ENCODE assay signal across 14 cellular contexts in genomic region chr2:159637988-159638501, GRCh38. TPM values are rescaled to one million over a fixed set of nuclear protein-coding genes. Genes with fewer than 3 reads are reported as not detected.
DNase-seq lines count a peak whose midpoint lies in the region; ATAC-seq, FAIRE-seq and TF ChIP-seq lines count a peak whose summit lies in the region.
"Had no signal": no experiment of that assay in that cellular context is flagged by ENCODE, and none has a peak within 500 bp of the region (broad histone marks: within the 10 kb centered on the region; RNA-seq: fewer than 3 reads in every experiment).

No MANE protein-coding gene starts in this region.

- intact Hi-C loops in posterior vena cava (cut with DNase I), result no loop called here

- POLR2A ChIA-PET in A549 (lab: Yijun Ruan, JAX), result interaction anchor here (1.1 to 2.5 kb wide), 3 partner anchors 23 to 351 kb away, joined by 3 to 20 read pairs (median 9); partner anchors contain the start of genes MARCHF7 and WDSUB1

- peaks cover 24% of the 10 kb centered on the region for H3K4me1 ChIP-seq in A549
- H3K4me1 ChIP-seq: colonic mucosa had no signal

- peak; percentile 90 to 97 for ATAC-seq in A549
- ATAC-seq in stimulated activated effector memory CD8-positive, alpha-beta T cell treated with anti-CD3 and anti-CD28 coated beads, Interleukin-12 subunit alpha, Interleukin-12 subunit beta, amount 100 ng/mL, for 72 hours, result no peak
- ATAC-seq: T-helper 17 cell had no signal

- H3K36me3 Mint-ChIP-seq in stimulated activated effector memory CD8-positive, alpha-beta T cell treated with anti-CD3 and anti-CD28 coated beads, Interleukin-12 subunit alpha, Interleukin-12 subunit beta, amount 100 ng/mL, for 72 hours, result no peaks in the 10 kb centered on the region
- H3K36me3 Mint-ChIP-seq: activated CD4-positive, alpha-beta memory T cell treated with anti-CD3 and anti-CD28 coated beads for 36 hours had no signal

- CTCF ChIA-PET in A549 (lab: Yijun Ruan, JAX), result interaction anchor here (0.6 to 1.7 kb wide), 3 partner anchors 17 to 549 kb away, joined by 3 to 5 read pairs (median 3); partner anchors contain the start of gene MARCHF7

- DNase-seq in A549 (ENCODE audit: low read depth in 1 of 2, low spot score in 1 of 2), result peak in 1 of 2 experiments; percentile 87
- DNase-seq in H4 (ENCODE audit: low spot score), result peak; percentile 57
- DNase-seq in T1000 (lab: John Stamatoyannopoulos, UW), result peak; percentile 30
- DNase-seq in fibroblast of the aortic adventitia (ENCODE audit: low read depth), result peak; percentile 89
- DNase-seq in NCI-H2081 (lab: John Stamatoyannopoulos, UW), result no peak
- no peak for DNase-seq in coronary artery (ENCODE audit: low spot score)
- DNase-seq in posterior vena cava (ENCODE audit: low spot score), result no peak
- no peak for DNase-seq in stimulated activated effector memory CD8-positive, alpha-beta T cell treated with anti-CD3 and anti-CD28 coated beads, Interleukin-12 subunit alpha, Interleukin-12 subunit beta, amount 100 ng/mL, for 72 hours (ENCODE audit: low spot score in 2 of 2)
- DNase-seq: activated CD4-positive, alpha-beta memory T cell treated with anti-CD3 and anti-CD28 coated beads for 36 hours; AML-193; colonic mucosa; DMS79; stimulated activated CD8-positive, alpha-beta memory T cell treated with anti-CD3 and anti-CD28 coated beads, Interleukin-4, amount 100 ng/mL, for 48 hours; T-helper 17 cell had no signal

- H3K27ac Mint-ChIP-seq in stimulated activated effector memory CD8-positive, alpha-beta T cell treated with anti-CD3 and anti-CD28 coated beads, Interleukin-12 subunit alpha, Interleukin-12 subunit beta, amount 100 ng/mL, for 72 hours, result no peak overlapping the region
- H3K27ac Mint-ChIP-seq: activated CD4-positive, alpha-beta memory T cell treated with anti-CD3 and anti-CD28 coated beads for 36 hours; T-helper 17 cell had no signal

- TF ChIP-seq POLR2A in A549 (IDR thresholded peaks at IDR 0.05; ENCODE audit: low read length), result no peak

- H3K27ac ChIP-seq in A549, result peak overlapping the region; percentile 82 to 85
- no peak overlapping the region for H3K27ac ChIP-seq in coronary artery
- H3K27ac ChIP-seq: colonic mucosa had no signal

- no peaks in the 10 kb centered on the region for H3K4me1 Mint-ChIP-seq in stimulated activated effector memory CD8-positive, alpha-beta T cell treated with anti-CD3 and anti-CD28 coated beads, Interleukin-12 subunit alpha, Interleukin-12 subunit beta, amount 100 ng/mL, for 72 hours

- H3K9me3 ChIP-seq in A549, result peaks cover 9% of the 10 kb centered on the region; the same call in 1 of the 3 replicates
- H3K9me3 ChIP-seq: colonic mucosa had no signal

- H3K4me3 Mint-ChIP-seq in stimulated activated effector memory CD8-positive, alpha-beta T cell treated with anti-CD3 and anti-CD28 coated beads, Interleukin-12 subunit alpha, Interleukin-12 subunit beta, amount 100 ng/mL, for 72 hours, result no peak overlapping the region
- H3K4me3 Mint-ChIP-seq: activated CD4-positive, alpha-beta memory T cell treated with anti-CD3 and anti-CD28 coated beads for 36 hours; T-helper 17 cell had no signal

- FAIRE-seq in A549 (lab: Jason Lieb, UNC), result no peak

- TF ChIP-seq EP300 in A549 (IDR thresholded peaks at IDR 0.05), result peak; percentile 58 to 63; a peak in 3 of 5 replicates

- whole genome bisulfite sequencing in A549 (ENCODE audit: missing lambda C conversion rate), result 5% methylated on average over 4 of the region's 4 CpGs

- 0 out of 5 replicates have a peak, but pooled peaks of 1 of the 2 experiments have one; percentile 28 for TF ChIP-seq RAD21 in A549 (conservative IDR thresholded peaks at IDR 0.05 in 1 of 2, IDR thresholded peaks at IDR 0.05 in 1 of 2)

- H3K9me3 Mint-ChIP-seq in stimulated activated effector memory CD8-positive, alpha-beta T cell treated with anti-CD3 and anti-CD28 coated beads, Interleukin-12 subunit alpha, Interleukin-12 subunit beta, amount 100 ng/mL, for 72 hours, result peaks cover 17% of the 10 kb centered on the region

- H3K4me2 ChIP-seq in A549, result peak overlapping the region; percentile 45

- H3K4me3 ChIP-seq in A549 (no peak overlapping the region), fibroblast of the aortic adventitia (ENCODE audit: low read depth, low read length) (no peak overlapping the region), coronary artery (no peak overlapping the region)
- H3K4me3 ChIP-seq: colonic mucosa had no signal

- TF ChIP-seq CTCF in A549 (IDR thresholded peaks at IDR 0.05) (no peak), fibroblast of the aortic adventitia (IDR thresholded peaks at IDR 0.05; ENCODE audit: insufficient read depth, low read length) (no peak), coronary artery (IDR thresholded peaks at IDR 0.05) (no peak)

TF ChIP-seq in A549, 52 proteins besides CTCF, POLR2A, EP300 and RAD21:
- TF ChIP-seq, protein P1, sequence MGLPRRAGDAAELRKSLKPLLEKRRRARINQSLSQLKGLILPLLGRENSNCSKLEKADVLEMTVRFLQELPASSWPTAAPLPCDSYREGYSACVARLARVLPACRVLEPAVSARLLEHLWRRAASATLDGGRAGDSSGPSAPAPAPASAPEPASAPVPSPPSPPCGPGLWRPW (IDR thresholded peaks at IDR 0.05), result 0 out of 2 replicates have a peak, but pooled peaks have one; percentile 37
- no peak for TF ChIP-seq PHF8 (IDR thresholded peaks at IDR 0.05; ENCODE audit: borderline replicate concordance, low read depth)
- 0 out of 2 replicates have a peak, but pooled peaks have one; percentile 29 for TF ChIP-seq MAX (IDR thresholded peaks at IDR 0.05)
- TF ChIP-seq ATOH8 (CRISPR knock-in tag; IDR thresholded peaks at IDR 0.05; ENCODE audit: low read depth), result no peak
- no peak for TF ChIP-seq TP53 (CRISPR knock-in tag; IDR thresholded peaks at IDR 0.05)
- TF ChIP-seq FOSL2 (IDR thresholded peaks at IDR 0.05), result peak; percentile 72
- peak; percentile 64 for TF ChIP-seq FOSL2 (CRISPR knock-in tag; IDR thresholded peaks at IDR 0.05)
- TF ChIP-seq MYC (IDR thresholded peaks at IDR 0.05; ENCODE audit: borderline replicate concordance, low read length), result no peak
- no peak for TF ChIP-seq NPAS2 (CRISPR knock-in tag; IDR thresholded peaks at IDR 0.05; ENCODE audit: borderline replicate concordance)
- TF ChIP-seq FOXS1 (CRISPR knock-in tag; IDR thresholded peaks at IDR 0.05), result no peak
- TF ChIP-seq JUN (IDR thresholded peaks at IDR 0.05), result peak; percentile 51 to 71; a peak in 3 of 5 replicates
- TF ChIP-seq EHMT2 (IDR thresholded peaks at IDR 0.05; ENCODE audit: low read depth), result no peak
- peak; percentile 39; the same call in 1 of the 3 replicates for TF ChIP-seq BCL3 (IDR thresholded peaks at IDR 0.05)
- TF ChIP-seq GATA3 (IDR thresholded peaks at IDR 0.05; ENCODE audit: borderline replicate concordance), result peak; percentile 78
- peak; percentile 37; the same call in 1 of the 3 replicates for TF ChIP-seq SMC3 (IDR thresholded peaks at IDR 0.05)
- TF ChIP-seq JUNB (IDR thresholded peaks at IDR 0.05), result peak; percentile 83
- TF ChIP-seq CHD2 (IDR thresholded peaks at IDR 0.05; ENCODE audit: low read length, partially characterized antibody), result no peak
- peak; percentile 55 to 70; a peak in 3 of 4 replicates for TF ChIP-seq CEBPB (IDR thresholded peaks at IDR 0.05)
- TF ChIP-seq KDM5A (IDR thresholded peaks at IDR 0.05), result no peak
- no peak for TF ChIP-seq ESRRA (IDR thresholded peaks at IDR 0.05; ENCODE audit: borderline replicate concordance, low read length)
- TF ChIP-seq MAFK (IDR thresholded peaks at IDR 0.05; ENCODE audit: partially characterized antibody), result peak; percentile 62
- TF ChIP-seq RNF2 (IDR thresholded peaks at IDR 0.05; ENCODE audit: borderline replicate concordance, low read depth), result no peak
- peak; percentile 42 for TF ChIP-seq NFE2L2 (conservative IDR thresholded peaks at IDR 0.05; ENCODE audit: low read length)
- no peak for TF ChIP-seq CBX2 (IDR thresholded peaks at IDR 0.05; ENCODE audit: borderline replicate concordance, low read depth)
TF ChIP-seq in A549: peak in this region for 11.

RNA-seq across cellular contexts. Expression of gene BAZ2B, which starts 21.7 kb away (rescaled TPM):
- polyA plus RNA-seq in A549 (2011; rRNA removed), result 47.4 and 50.6 TPM in 2 replicates
- polyA plus RNA-seq in A549 (2012; cell fraction: cytosol; rRNA removed), result 5.0 and 5.8 TPM in 2 replicates
- 6.0 and 8.7 TPM in 2 replicates for polyA plus RNA-seq in A549 (2012; cell fraction: nucleus; rRNA removed)
- 18.0 to 23.9 TPM (median 19.6 TPM) in 3 replicates for polyA plus RNA-seq in A549 (2017; fragmentation: RNase III; extraction: RNeasy Plus Mini Kit Qiagen cat#74134 plus additional on column Dnase treatment)
- polyA minus RNA-seq in A549 (2011; rRNA and poly(A)+ RNA removed), result 111 and 160 TPM in 2 replicates
- 16.7 and 17.2 TPM in 2 replicates for total RNA-seq in H4 (2014; rRNA removed; shearing (Covaris generic))
- 72.3 and 115 TPM in 2 replicates for total RNA-seq in fibroblast of the aortic adventitia (ENCODE audit: low replicate concordance)
- 10 to 100 TPM; 63.2 to 66.7 TPM for total RNA-seq in posterior vena cava

Comparison
In these comparisons a context has a peak if more than half of its experiments do, and no peak if none do; other contexts are left out.
1. DNase-seq: peak in H4 (single experiment), T1000 (single experiment) and fibroblast of the aortic adventitia (single experiment); none in NCI-H2081 (0 of 2), coronary artery (single experiment), posterior vena cava (single experiment) and stimulated activated effector memory CD8-positive, alpha-beta T cell treated with anti-CD3 and anti-CD28 coated beads, Interleukin-12 subunit alpha, Interleukin-12 subunit beta, amount 100 ng/mL, for 72 hours (0 of 2).
2. H3K27ac ChIP-seq: peak in A549 (2 of 2); none in coronary artery (0 of 2).